8 cellular contexts compared by ENCODE assay signal in genomic region chr15:35078221-35078915, GRCh38. TPM values are rescaled to one million over a fixed set of nuclear protein-coding genes. Genes with fewer than 3 reads are reported as not detected.
A peak's percentile ranks its signal among the peaks of the same experiment; 100 is the strongest.
DNase-seq lines count a peak whose midpoint lies in the region; ATAC-seq, FAIRE-seq and TF ChIP-seq lines count a peak whose summit lies in the region.

No MANE protein-coding gene starts in this region.

- TF ChIP-seq EP300 in gastroesophageal sphincter (IDR thresholded peaks at IDR 0.05) (no peak), ovary (IDR thresholded peaks at IDR 0.05) (no peak)

- no peaks in the 10 kb centered on the region for H3K4me1 Mint-ChIP-seq in activated CD8-positive, alpha-beta T cell treated with anti-CD3 and anti-CD28 coated beads, Interleukin-2, amount 10 ng/mL, durations not matched to agents 7 days and 5 days (ENCODE audit: low read depth)

- WGBS in gastroesophageal sphincter (ENCODE audit: low coverage in 1 of 2), 2 donors, result 4 to 8% methylated on average over 4 to 5 of the region's 6 CpGs
- WGBS in ovary, 3 donors, result 26 to 28% (median 26%) methylated on average over 6 of the region's 6 CpGs

- DNase-seq in DMS153 (lab: John Stamatoyannopoulos, UW) (peak; percentile 0), H54 (ENCODE audit: insufficient read length, low spot score) (peak; percentile 62), NCI-H460 (ENCODE audit: extremely low read depth, low read depth) (peak; percentile 33), ovary (peak in 2 of 5 donors; percentile 19 to 57), NCI-H187 (lab: John Stamatoyannopoulos, UW) (no peak), NCI-H146 treated with DMSO at 0.1 percent for 48 hours (lab: John Stamatoyannopoulos, UW; ENCODE audit: unreplicated experiment) (no peak)
- DNase-seq in activated CD8-positive, alpha-beta T cell treated with anti-CD3 and anti-CD28 coated beads, Interleukin-2, amount 10 ng/mL, durations not matched to agents 7 days and 5 days, result peak; percentile 52

- no peak overlapping the region for H3K27ac Mint-ChIP-seq in activated CD8-positive, alpha-beta T cell treated with anti-CD3 and anti-CD28 coated beads, Interleukin-2, amount 10 ng/mL, durations not matched to agents 7 days and 5 days

- FAIRE-seq in H54 (lab: Jason Lieb, UNC), result peak; percentile 87

- no peak for TF ChIP-seq POLR2A in H54 (IDR thresholded peaks at IDR 0.05; ENCODE audit: low read depth, low read length)
- TF ChIP-seq POLR2A in gastroesophageal sphincter (IDR thresholded peaks at IDR 0.05), result no peak
- TF ChIP-seq POLR2A in ovary (IDR thresholded peaks at IDR 0.05), result no peak

- H3K4me3 ChIP-seq in gastroesophageal sphincter, result no peak overlapping the region
- H3K4me3 ChIP-seq in ovary, result no peak overlapping the region

- no peak for ATAC-seq in activated CD8-positive, alpha-beta T cell treated with anti-CD3 and anti-CD28 coated beads, Interleukin-2, amount 10 ng/mL, durations not matched to agents 7 days and 5 days
- ATAC-seq in gastroesophageal sphincter, result no peak

- H3K9me3 ChIP-seq in gastroesophageal sphincter, result no peaks in the 10 kb centered on the region
- no peaks in the 10 kb centered on the region for H3K9me3 ChIP-seq in ovary

- peaks cover 0 to 18% (median 0%) of the 10 kb centered on the region in 3 donors for H3K4me1 ChIP-seq in gastroesophageal sphincter
- H3K4me1 ChIP-seq in ovary (ENCODE audit: insufficient read depth), result no peaks in the 10 kb centered on the region

- H3K36me3 ChIP-seq in gastroesophageal sphincter (no peaks in the 10 kb centered on the region), ovary (no peaks in the 10 kb centered on the region)

- no peaks in the 10 kb centered on the region for H3K27me3 ChIP-seq in gastroesophageal sphincter
- no peaks in the 10 kb centered on the region for H3K27me3 ChIP-seq in ovary

- H3K27ac ChIP-seq in gastroesophageal sphincter, result no peak overlapping the region
- no peak overlapping the region for H3K27ac ChIP-seq in ovary

- POLR2A ChIA-PET in activated CD8-positive, alpha-beta T cell treated with anti-CD3 and anti-CD28 coated beads, Interleukin-2, amount 10 ng/mL, durations not matched to agents 7 days and 5 days (lab: Charles Lee), result interaction anchor here (0.7 kb wide), 1 partner anchor 225 kb away, joined by 3 read pairs; no protein-coding TSS in a partner anchor

- peak; percentile 60 to 85 (median 69) for TF ChIP-seq CTCF in gastroesophageal sphincter (IDR thresholded peaks at IDR 0.05)
- peak; percentile 68 to 81 (median 77) for TF ChIP-seq CTCF in ovary (IDR thresholded peaks at IDR 0.05)

- peaks cover 3% of the 10 kb centered on the region for H3K27me3 Mint-ChIP-seq in activated CD8-positive, alpha-beta T cell treated with anti-CD3 and anti-CD28 coated beads, Interleukin-2, amount 10 ng/mL, durations not matched to agents 7 days and 5 days (ENCODE audit: low read depth)

- intact Hi-C loops in ovary (cut with DNase I), result no loop called here

- no peak overlapping the region for H3K4me3 Mint-ChIP-seq in activated CD8-positive, alpha-beta T cell treated with anti-CD3 and anti-CD28 coated beads, Interleukin-2, amount 10 ng/mL, durations not matched to agents 7 days and 5 days

- no peaks in the 10 kb centered on the region for H3K9me3 Mint-ChIP-seq in activated CD8-positive, alpha-beta T cell treated with anti-CD3 and anti-CD28 coated beads, Interleukin-2, amount 10 ng/mL, durations not matched to agents 7 days and 5 days (ENCODE audit: insufficient read depth)

- no peaks in the 10 kb centered on the region for H3K36me3 Mint-ChIP-seq in activated CD8-positive, alpha-beta T cell treated with anti-CD3 and anti-CD28 coated beads, Interleukin-2, amount 10 ng/mL, durations not matched to agents 7 days and 5 days (ENCODE audit: low read depth)

- CTCF ChIA-PET in activated CD8-positive, alpha-beta T cell treated with anti-CD3 and anti-CD28 coated beads, Interleukin-2, amount 10 ng/mL, durations not matched to agents 7 days and 5 days (lab: Charles Lee), result interaction anchor here (1.1 to 5.5 kb wide), 7 partner anchors 11 to 365 kb away, joined by 3 to 56 read pairs (median 3); partner anchors contain the start of gene AQR

RNA-seq across cellular contexts. Expression of gene NANOGP8, which starts 6.7 kb away (rescaled TPM):
- total RNA-seq in NCI-H460 (2014; rRNA removed; shearing (Covaris generic)), result not detected in 2 replicates
- polyA plus RNA-seq in NCI-H460 (2014; cell fraction: nucleus; rRNA removed), result not detected in 2 replicates
- total RNA-seq in activated CD8-positive, alpha-beta T cell treated with anti-CD3 and anti-CD28 coated beads, Interleukin-2, amount 10 ng/mL, durations not matched to agents 7 days and 5 days, result not detected
- total RNA-seq in gastroesophageal sphincter (1 to 10 TPM in 1 of 4 donors, not detected in 3; 4.0 TPM), ovary (1 to 10 TPM in 3 of 7 donors, under 1 TPM in 4; 0.40 to 3.3 (median 0.97) TPM)
- under 1 TPM; 0.16 to 0.33 TPM for polyA plus RNA-seq in ovary

Comparison
In these comparisons a context has a peak if more than half of its experiments do, and no peak if none do; other contexts are left out.
1. DNase-seq: peak in DMS153 (single experiment), H54 (single experiment), NCI-H460 (single experiment) and activated CD8-positive, alpha-beta T cell treated with anti-CD3 and anti-CD28 coated beads, Interleukin-2, amount 10 ng/mL, durations not matched to agents 7 days and 5 days (single experiment); none in NCI-H187 (0 of 2) and NCI-H146 treated with DMSO at 0.1 percent for 48 hours (single experiment).